ENCODE assay signal across 11 cellular contexts in the genomic region with DNA sequence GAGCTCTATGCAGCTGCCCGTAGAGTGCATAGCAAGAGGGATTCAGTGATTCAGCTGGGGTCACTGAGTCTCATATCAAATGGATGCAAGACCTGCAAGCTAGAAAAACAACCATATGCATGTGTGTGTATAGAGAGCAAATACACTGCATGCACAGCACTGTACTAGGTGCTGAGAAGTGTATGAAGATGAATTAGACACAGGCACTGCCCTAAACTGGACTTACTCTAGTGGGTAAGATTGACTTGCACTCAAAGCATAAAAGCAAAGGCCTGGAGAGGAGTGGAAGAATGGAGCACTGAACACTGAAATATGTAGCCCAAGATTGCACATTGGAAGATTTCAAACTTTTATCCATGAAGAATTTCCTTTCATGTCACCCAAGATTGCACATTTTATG. TPM values are rescaled to one million over a fixed set of nuclear protein-coding genes. Genes with fewer than 3 reads are reported as not detected.
DNase-seq lines count a peak whose midpoint lies in the region; ATAC-seq and TF ChIP-seq lines count a peak whose summit lies in the region.
"Had no signal": no experiment of that assay in that cellular context is flagged by ENCODE, and none has a peak within 500 bp of the region (broad histone marks: within the 10 kb centered on the region; RNA-seq: fewer than 3 reads in every experiment).

No MANE protein-coding gene starts in this region.

- H3K4me1 ChIP-seq in left ventricle myocardium inferior (peaks cover 5% of the 10 kb centered on the region), vagina (peaks cover 15% of the 10 kb centered on the region)

- peaks cover 12% of the 10 kb centered on the region for H3K9me3 ChIP-seq in left ventricle myocardium inferior (replicated peaks)
- no peaks in the 10 kb centered on the region for H3K9me3 ChIP-seq in vagina

- H3K27ac Mint-ChIP-seq in activated naive CD8-positive, alpha-beta T cell treated with anti-CD3 and anti-CD28 coated beads for 36 hours = peak overlapping the region; percentile 89
- H3K27ac Mint-ChIP-seq in naive B cell = peak overlapping the region in 1 of 6 donors; percentile 83

- peak overlapping the region; percentile 50 for H3K4me3 ChIP-seq in left ventricle myocardium inferior
- H3K4me3 ChIP-seq in vagina = peak overlapping the region; percentile 24 to 25
- H3K4me3 ChIP-seq: cardiac muscle cell had no signal

- TF ChIP-seq CTCF in left ventricle myocardium inferior (IDR thresholded peaks at IDR 0.05; ENCODE audit: borderline replicate concordance) = no peak
- TF ChIP-seq CTCF in vagina (IDR thresholded peaks at IDR 0.05) = no peak
- TF ChIP-seq CTCF in GM13977 (IDR thresholded peaks at IDR 0.05; ENCODE audit: extremely low read depth, insufficient read depth, missing control alignments) = no peak

- no peak overlapping the region for H3K4me3 Mint-ChIP-seq in activated naive CD8-positive, alpha-beta T cell treated with anti-CD3 and anti-CD28 coated beads for 36 hours
- H3K4me3 Mint-ChIP-seq in naive B cell = peak overlapping the region in 7 of 8 donors; percentile 77 to 91 (median 79)

- peaks cover 29% of the 10 kb centered on the region for H3K4me1 Mint-ChIP-seq in activated naive CD8-positive, alpha-beta T cell treated with anti-CD3 and anti-CD28 coated beads for 36 hours
- H3K4me1 Mint-ChIP-seq in naive B cell = peaks cover 10 to 15% (median 13%) of the 10 kb centered on the region in 3 donors

- in situ Hi-C loops in GM13977 (cut with MboI; ENCODE audit: low pct_unique_long_range_greater_than_20kb, low sequenced_read_pairs, unreplicated experiment) = no loop called here

- intact Hi-C loops in left ventricle myocardium inferior (cut with micrococcal nuclease) = no loop called here
- intact Hi-C loops in cardiac septum (cut with DNase I) = no loop called here
- intact Hi-C loops in vagina (cut with DNase I) = no loop called here

- H3K27ac ChIP-seq in left ventricle myocardium inferior (replicated peaks) (peak overlapping the region; percentile 51), vagina (no peak overlapping the region)
- H3K27ac ChIP-seq: cardiac muscle cell had no signal

- no peak for TF ChIP-seq POLR2A in vagina (IDR thresholded peaks at IDR 0.05)

- DNase-seq in left ventricle myocardium inferior = no peak
- DNase-seq in cardiac septum (ENCODE audit: low spot score) = no peak
- DNase-seq in activated naive CD8-positive, alpha-beta T cell treated with anti-CD3 and anti-CD28 coated beads for 36 hours = no peak
- DNase-seq in naive B cell = no peak
- no peak for DNase-seq in vagina (ENCODE audit: extremely low spot score in 2 of 2)
- no peak for DNase-seq in GM13977 (ENCODE audit: low spot score)
- DNase-seq: NCI-H69 had no signal

- no peaks in the 10 kb centered on the region for H3K27me3 ChIP-seq in left ventricle myocardium inferior (ENCODE audit: low read depth)
- no peaks in the 10 kb centered on the region for H3K27me3 ChIP-seq in vagina
- H3K27me3 ChIP-seq: cardiac muscle cell had no signal

- H3K36me3 ChIP-seq in left ventricle myocardium inferior (no peaks in the 10 kb centered on the region), vagina (no peaks in the 10 kb centered on the region)
- H3K36me3 ChIP-seq: cardiac muscle cell had no signal

- H3K36me3 Mint-ChIP-seq in activated naive CD8-positive, alpha-beta T cell treated with anti-CD3 and anti-CD28 coated beads for 36 hours = peaks cover 19% of the 10 kb centered on the region
- peaks cover 0 to 21% of the 10 kb centered on the region in 2 donors for H3K36me3 Mint-ChIP-seq in naive B cell

- no peaks in the 10 kb centered on the region for H3K27me3 Mint-ChIP-seq in activated naive CD8-positive, alpha-beta T cell treated with anti-CD3 and anti-CD28 coated beads for 36 hours
- H3K27me3 Mint-ChIP-seq in naive B cell = no peaks in the 10 kb centered on the region

- ATAC-seq in naive B cell (ENCODE audit: low read depth in 2 of 2) (no peak), HG03432 (IDR thresholded peaks at IDR 0.05; ENCODE audit: unreplicated experiment) (no peak), GM19324 (IDR thresholded peaks at IDR 0.05; ENCODE audit: low FRiP score, unreplicated experiment) (no peak)
- ATAC-seq: HCT116 had no signal

- H3K9me3 Mint-ChIP-seq in activated naive CD8-positive, alpha-beta T cell treated with anti-CD3 and anti-CD28 coated beads for 36 hours = peaks cover 21% of the 10 kb centered on the region
- peaks cover 0 to 17% (median 11%) of the 10 kb centered on the region in 7 donors for H3K9me3 Mint-ChIP-seq in naive B cell

RNA-seq across cellular contexts. Expression of gene GBP1, which starts 5.5 kb away (rescaled TPM):
- total RNA-seq in left ventricle myocardium inferior = 5.7 TPM
- total RNA-seq in cardiac septum = 6.2 TPM
- 100 to 1,000 TPM; 141 to 146 TPM for total RNA-seq in activated naive CD8-positive, alpha-beta T cell treated with anti-CD3 and anti-CD28 coated beads for 36 hours
- 10 to 100 TPM in 1 of 6 donors, 1 to 10 TPM in 5; 4.2 to 15.7 (median 7.6) TPM for polyA plus RNA-seq in naive B cell (ENCODE audit: low read depth in 6 of 6)
- total RNA-seq in vagina = 17.4 TPM

RNA-seq across cellular contexts. Expression of gene GBP3, which starts 47.8 kb away (rescaled TPM):
- total RNA-seq in left ventricle myocardium inferior = 7.9 TPM
- total RNA-seq in cardiac septum = 6.6 TPM
- 10 to 100 TPM in 1 of 2 experiments, 1 to 10 TPM in 1; 9.7 to 10.2 TPM for total RNA-seq in activated naive CD8-positive, alpha-beta T cell treated with anti-CD3 and anti-CD28 coated beads for 36 hours
- 1 to 10 TPM; 4.3 to 8.5 (median 5.7) TPM for polyA plus RNA-seq in naive B cell (ENCODE audit: low read depth in 6 of 6)
- total RNA-seq in vagina = 6.9 TPM
- polyA plus RNA-seq: cardiac muscle cell had no signal

RNA-seq across cellular contexts. Expression of gene GBP2, which starts 55.4 kb away (rescaled TPM):
- total RNA-seq in left ventricle myocardium inferior = 8.8 TPM
- total RNA-seq in cardiac septum = 9.5 TPM
- total RNA-seq in activated naive CD8-positive, alpha-beta T cell treated with anti-CD3 and anti-CD28 coated beads for 36 hours = 100 to 1,000 TPM; 153 to 157 TPM
- 10 to 100 TPM in 3 of 6 donors, 1 to 10 TPM in 3; 5.4 to 21.9 (median 10.1) TPM for polyA plus RNA-seq in naive B cell (ENCODE audit: low read depth in 6 of 6)
- 59.4 TPM for total RNA-seq in vagina
